ENCODE assay signal across 10 cellular contexts in genomic region chr1:218347713-218348627, GRCh38. TPM values are rescaled to one million over a fixed set of nuclear protein-coding genes. Genes with fewer than 3 reads are reported as not detected.
A peak's percentile ranks its signal among the peaks of the same experiment; 100 is the strongest.
DNase-seq lines count a peak whose midpoint lies in the region; ATAC-seq, FAIRE-seq and TF ChIP-seq lines count a peak whose summit lies in the region.
"Had no signal": no experiment of that assay in that cellular context is flagged by ENCODE, and none has a peak within 500 bp of the region (broad histone marks: within the 10 kb centered on the region; RNA-seq: fewer than 3 reads in every experiment).

No MANE protein-coding gene starts in this region.

- H3K36me3 Mint-ChIP-seq in activated CD4-positive, alpha-beta T cell treated with anti-CD3 and anti-CD28 coated beads, Interleukin-2, amount 10 ng/mL, durations not matched to agents 7 days and 5 days (ENCODE audit: low read depth), result no peaks in the 10 kb centered on the region

- peaks cover 9% of the 10 kb centered on the region for H3K4me1 Mint-ChIP-seq in activated CD4-positive, alpha-beta T cell treated with anti-CD3 and anti-CD28 coated beads, Interleukin-2, amount 10 ng/mL, durations not matched to agents 7 days and 5 days

- H3K27me3 ChIP-seq in thoracic aorta (replicated peaks; ENCODE audit: insufficient read depth), result no peaks in the 10 kb centered on the region

- POLR2A ChIA-PET in activated CD4-positive, alpha-beta T cell treated with anti-CD3 and anti-CD28 coated beads, Interleukin-2, amount 10 ng/mL, durations not matched to agents 7 days and 5 days (lab: Charles Lee), result no interaction called here

- no peak for FAIRE-seq in kidney (lab: Jason Lieb, UNC)

- no peak overlapping the region for H3K27ac Mint-ChIP-seq in activated CD4-positive, alpha-beta T cell treated with anti-CD3 and anti-CD28 coated beads, Interleukin-2, amount 10 ng/mL, durations not matched to agents 7 days and 5 days
- H3K27ac Mint-ChIP-seq: nephron had no signal

- intact Hi-C loops in kidney (cut with DNase I), result loop anchor here (10.0 kb wide), 1 partner anchor 167 kb away; no protein-coding TSS in a partner anchor

- H3K9ac ChIP-seq in kidney (ENCODE audit: low read length in 2 of 2), result peak overlapping the region in 1 of 2 donors; percentile 49

- no peak overlapping the region for H3K4me3 Mint-ChIP-seq in activated CD4-positive, alpha-beta T cell treated with anti-CD3 and anti-CD28 coated beads, Interleukin-2, amount 10 ng/mL, durations not matched to agents 7 days and 5 days
- H3K4me3 Mint-ChIP-seq: nephron had no signal

- H3K9me3 ChIP-seq in kidney (ENCODE audit: control insufficient read depth in 1 of 2, low read length in 2 of 2) (no peaks in the 10 kb centered on the region), thoracic aorta (no peaks in the 10 kb centered on the region)

- H3K9me3 Mint-ChIP-seq in activated CD4-positive, alpha-beta T cell treated with anti-CD3 and anti-CD28 coated beads, Interleukin-2, amount 10 ng/mL, durations not matched to agents 7 days and 5 days, result no peaks in the 10 kb centered on the region
- H3K9me3 Mint-ChIP-seq: nephron had no signal

- TF ChIP-seq CTCF in astrocyte of the spinal cord (IDR thresholded peaks at IDR 0.05; ENCODE audit: low read depth, low read length) (no peak), kidney (IDR thresholded peaks at IDR 0.05; ENCODE audit: borderline replicate concordance, extremely low read depth, insufficient read depth) (no peak), thoracic aorta (IDR thresholded peaks at IDR 0.05) (no peak)

- ATAC-seq in thoracic aorta (ENCODE audit: insufficient number of reproducible peaks, low FRiP score, low read depth), result no peak

- peak in 2 of 3 experiments; percentile 68 to 85 for DNase-seq in NCI-H1417 (lab: John Stamatoyannopoulos, UW)
- DNase-seq in NCI-H1417 treated with DMSO at 0.1 percent for 48 hours (lab: John Stamatoyannopoulos, UW), result no peak
- peak; percentile 90 for DNase-seq in astrocyte of the spinal cord (ENCODE audit: low read depth, low spot score)
- no peak for DNase-seq in kidney
- DNase-seq in thoracic aorta (ENCODE audit: low spot score), result no peak
- DNase-seq in LoVo (ENCODE audit: low spot score), result no peak
- DNase-seq in occipital lobe (lab: John Stamatoyannopoulos, UW), result no peak
- no peak for DNase-seq in activated CD4-positive, alpha-beta T cell treated with anti-CD3 and anti-CD28 coated beads, Interleukin-2, amount 10 ng/mL, durations not matched to agents 7 days and 5 days
- DNase-seq: activated CD4-positive, alpha-beta T cell treated with anti-CD3 and anti-CD28 coated beads for 1 hour had no signal

- peaks cover 0 to 7% of the 10 kb centered on the region in 2 donors for H3K4me1 ChIP-seq in kidney (ENCODE audit: control insufficient read depth in 1 of 2, insufficient read depth in 1 of 2, low read depth in 1 of 2, low read length in 2 of 2)
- peaks cover 28 to 37% of the 10 kb centered on the region in 2 donors for H3K4me1 ChIP-seq in thoracic aorta (ENCODE audit: control insufficient read depth in 1 of 2, low read depth in 2 of 2)

- H3K4me3 ChIP-seq in astrocyte of the spinal cord (ENCODE audit: low read depth, low read length) (peak overlapping the region; percentile 60), kidney (ENCODE audit: low read length in 2 of 2) (peak overlapping the region; percentile 73 to 75), thoracic aorta (peak overlapping the region; percentile 83)

- CTCF ChIA-PET in activated CD4-positive, alpha-beta T cell treated with anti-CD3 and anti-CD28 coated beads, Interleukin-2, amount 10 ng/mL, durations not matched to agents 7 days and 5 days (lab: Charles Lee), result no interaction called here

- H3K36me3 ChIP-seq in kidney (ENCODE audit: control insufficient read depth in 1 of 2, insufficient read depth in 2 of 2, low read length in 2 of 2) (no peaks in the 10 kb centered on the region), thoracic aorta (no peaks in the 10 kb centered on the region)

- peaks cover 49% of the 10 kb centered on the region for H3K27me3 Mint-ChIP-seq in activated CD4-positive, alpha-beta T cell treated with anti-CD3 and anti-CD28 coated beads, Interleukin-2, amount 10 ng/mL, durations not matched to agents 7 days and 5 days

- in situ Hi-C loops in astrocyte of the spinal cord (cut with HindIII; ENCODE audit: low sequenced_read_pairs), result no loop called here

- H3K27ac ChIP-seq in kidney (ENCODE audit: low read depth in 2 of 2, low read length in 2 of 2) (peak overlapping the region; percentile 5 to 71), thoracic aorta (peak overlapping the region; percentile 78 to 86)

RNA-seq across cellular contexts. Expression of gene TGFB2, which starts 2.8 kb away (rescaled TPM):
- total RNA-seq in kidney, result 12.2 TPM
- polyA plus RNA-seq in kidney (ENCODE audit: insufficient read depth, low read depth, low replicate concordance), result 1.4 TPM
- 1 to 10 TPM; 9.1 to 9.2 TPM for total RNA-seq in thoracic aorta
- total RNA-seq in occipital lobe, result 61.8 TPM
- not detected for total RNA-seq in activated CD4-positive, alpha-beta T cell treated with anti-CD3 and anti-CD28 coated beads, Interleukin-2, amount 10 ng/mL, durations not matched to agents 7 days and 5 days

Comparison
In these comparisons a context has a peak if more than half of its experiments do, and no peak if none do; other contexts are left out.
1. DNase-seq: peak in NCI-H1417 (2 of 3) and astrocyte of the spinal cord (single experiment); none in NCI-H1417 treated with DMSO at 0.1 percent for 48 hours (single experiment), kidney (single experiment), thoracic aorta (single experiment), LoVo (single experiment), occipital lobe (single experiment) and activated CD4-positive, alpha-beta T cell treated with anti-CD3 and anti-CD28 coated beads, Interleukin-2, amount 10 ng/mL, durations not matched to agents 7 days and 5 days (single experiment).
2. RNA of gene TGFB2, which starts 2.8 kb away (total RNA-seq): 61.8 TPM in occipital lobe (single experiment), 12.2 TPM in kidney (single experiment) and 9.1 to 9.2 TPM in thoracic aorta; not detected in activated CD4-positive, alpha-beta T cell treated with anti-CD3 and anti-CD28 coated beads, Interleukin-2, amount 10 ng/mL, durations not matched to agents 7 days and 5 days; every median in the first group is over 4 times any median in the second.
3. Peak in every context shown above with its lines, with median percentiles within 50 percentile points of each other: H3K4me3 ChIP-seq.